8 cellular contexts compared by ENCODE assay signal in the genomic region with DNA sequence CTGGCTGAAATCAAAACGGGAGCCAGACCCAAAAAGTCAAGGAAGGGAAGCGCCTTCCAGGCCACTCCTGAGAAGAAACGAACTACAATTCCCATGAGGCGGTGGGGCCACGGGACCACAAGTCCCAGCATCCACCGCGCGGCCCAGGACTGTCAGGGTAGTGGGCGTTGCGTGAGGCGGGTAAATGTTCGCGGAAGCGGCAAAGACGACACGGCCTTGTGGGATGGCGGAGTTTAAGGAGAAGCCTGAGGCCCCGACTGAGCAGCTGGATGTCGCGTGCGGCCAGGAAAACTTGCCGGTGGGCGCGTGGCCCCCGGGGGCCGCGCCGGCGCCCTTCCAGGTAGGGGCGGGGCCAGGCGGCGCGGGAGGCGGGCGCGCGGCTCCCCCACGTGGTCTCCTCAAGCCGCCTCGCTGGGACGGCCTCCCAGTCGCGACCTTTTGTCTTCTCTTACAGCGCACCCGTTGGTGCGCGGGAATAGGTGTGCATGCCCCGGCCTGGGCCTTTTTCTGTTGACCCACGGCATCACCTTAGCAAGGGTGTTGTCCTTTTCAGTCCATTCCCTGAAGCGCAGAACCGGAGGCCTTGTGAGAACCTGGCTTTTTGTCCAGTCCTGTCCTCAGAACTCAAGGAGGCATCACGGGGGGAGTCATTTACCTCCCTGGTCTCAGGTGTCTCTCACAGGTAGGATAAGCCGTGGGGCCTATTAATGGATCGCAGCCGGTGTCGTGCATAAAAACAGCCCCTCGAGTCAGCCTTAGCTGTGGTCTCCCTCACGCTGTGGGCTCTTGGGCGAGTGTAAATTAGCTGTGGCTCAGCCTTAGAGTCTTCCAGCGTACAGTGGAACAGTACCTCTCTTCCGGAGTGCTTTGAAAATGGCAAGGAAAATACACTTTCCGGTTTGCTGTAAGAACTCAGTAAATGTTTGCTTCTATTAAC. TPM values are rescaled to one million over a fixed set of nuclear protein-coding genes. Genes with fewer than 3 reads are reported as not detected.
DNase-seq lines count a peak whose midpoint lies in the region; ATAC-seq and TF ChIP-seq lines count a peak whose summit lies in the region.

SETMAR (plus strand) TSS at position 183 of the 937 bp plus-strand sequence; CDS start at position 185, 2 bp downstream.

- H3K9me3 ChIP-seq in A673 (ENCODE audit: low read depth, low read length, poor library complexity, severe bottlenecking), result no peaks in the 10 kb centered on the region
- no peaks in the 10 kb centered on the region for H3K9me3 ChIP-seq in mammary epithelial cell (replicated peaks; ENCODE audit: insufficient read depth, low read length)

- intact Hi-C loops in A673 (cut with micrococcal nuclease; ENCODE audit: unreplicated experiment), result no loop called here
- intact Hi-C loops in mammary epithelial cell (cut with micrococcal nuclease), result no loop called here

- POLR2A ChIA-PET in A673 (lab: Charles Lee; ENCODE audit: low non-redundant PET), result no interaction called here

- H3K27me3 ChIP-seq in A673 (replicated peaks; ENCODE audit: insufficient read depth, low read depth, low read length, poor library complexity) (no peaks in the 10 kb centered on the region), mammary epithelial cell (ENCODE audit: insufficient read depth, low read length) (no peaks in the 10 kb centered on the region)

- peak within 1 kb of the TSS; percentile 88 for H3K4me2 ChIP-seq in mammary epithelial cell (ENCODE audit: insufficient read depth, low read depth, low read length)

- H3K27ac ChIP-seq in A673 (ENCODE audit: low read depth, low read length, poor library complexity, severe bottlenecking), result peak within 1 kb of the TSS; percentile 79
- H3K27ac ChIP-seq in mammary epithelial cell (ENCODE audit: insufficient read depth, low read depth, low read length), result peak within 1 kb of the TSS; percentile 68

- peaks cover 16% of the 10 kb centered on the region for H3K79me2 ChIP-seq in mammary epithelial cell (ENCODE audit: insufficient read depth, low read length)

- H3K36me3 ChIP-seq in A673 (ENCODE audit: insufficient read depth, low read length, poor library complexity, severe bottlenecking), result peaks cover 5% of the 10 kb centered on the region
- H3K36me3 ChIP-seq in mammary epithelial cell (ENCODE audit: insufficient read depth, low read length), result no peaks in the 10 kb centered on the region

- H3K4me3 ChIP-seq in A673 (ENCODE audit: low read depth, low read length, poor library complexity, severe bottlenecking) (peak within 1 kb of the TSS; percentile 75), WI38 (ENCODE audit: low read depth, low read length) (peak within 1 kb of the TSS; percentile 65), mammary epithelial cell (replicated peaks in 1 of 3; ENCODE audit: insufficient read depth in 1 of 3, low read depth in 2 of 3, low read length in 3 of 3) (peak within 1 kb of the TSS; percentile 72 to 76 (median 75))

- peak within 1 kb of the TSS; percentile 95 for H2AFZ ChIP-seq in mammary epithelial cell (ENCODE audit: low read depth, low read length)

- CTCF ChIA-PET in A673 (lab: Charles Lee) (no interaction called here), mammary epithelial cell (lab: Charles Lee; ENCODE audit: low non-redundant PET) (no interaction called here)

- dilution Hi-C loops in mammary epithelial cell (cut with HindIII; ENCODE audit: low sequenced_read_pairs), result no loop called here

- in situ Hi-C loops in mammary epithelial cell (cut with MboI; ENCODE audit: low sequenced_read_pairs in 2 of 2), result no loop called here

- ATAC-seq in GM18861 (IDR thresholded peaks at IDR 0.05; ENCODE audit: unreplicated experiment) (peak; percentile 91), HG03095 (IDR thresholded peaks at IDR 0.05; ENCODE audit: unreplicated experiment) (peak; percentile 99)

- DNase-seq in A673 (ENCODE audit: low spot score), result peak; percentile 94
- DNase-seq in NCI-H2171 (lab: John Stamatoyannopoulos, UW), result peak; percentile 76
- peak; percentile 79 for DNase-seq in mammary epithelial cell
- peak; percentile 96 for DNase-seq in iPS-NIHi7 (ENCODE audit: extremely low spot score)
- DNase-seq in smooth muscle cell of the brain vasculature (ENCODE audit: low read depth, low spot score), result peak; percentile 74

- H3K4me1 ChIP-seq in A673 (ENCODE audit: insufficient read depth, low read length, poor library complexity, severe bottlenecking) (no peaks in the 10 kb centered on the region), mammary epithelial cell (ENCODE audit: insufficient read depth, low read length) (peaks cover 27% of the 10 kb centered on the region)

- 4% methylated on average over 20 of the region's 62 CpGs for WGBS in mammary epithelial cell (ENCODE audit: low coverage, missing lambda C conversion rate)

- BruUV-seq in A673 (replicated peaks; lab: Mats Ljungman, UMichigan) (no TSS peak), mammary epithelial cell (replicated peaks; lab: Mats Ljungman, UMichigan) (TSS peak; percentile 42)

- H3K9ac ChIP-seq in mammary epithelial cell (ENCODE audit: insufficient read depth, low read length), result peak within 1 kb of the TSS; percentile 89

- TF ChIP-seq CTCF in A673 (conservative IDR thresholded peaks at IDR 0.05; ENCODE audit: low read depth, low read length) (no peak), WI38 (IDR thresholded peaks at IDR 0.05; ENCODE audit: low read depth, low read length) (no peak), mammary epithelial cell (conservative IDR thresholded peaks at IDR 0.05 in 1 of 2, IDR thresholded peaks at IDR 0.05 in 1 of 2; ENCODE audit: extremely low read depth in 1 of 2, insufficient read depth in 1 of 2, low read depth in 1 of 2, low read length in 2 of 2) (no peak)

- no peaks in the 10 kb centered on the region for H4K20me1 ChIP-seq in mammary epithelial cell (ENCODE audit: insufficient read depth, low read length)

RNA-seq across cellular contexts. Expression of gene SETMAR, which starts in this region (rescaled TPM):
- total RNA-seq in A673 (2021) (25.0 and 25.8 TPM in 2 replicates), mammary epithelial cell (10 to 100 TPM in 1 of 2 donors, 1 to 10 TPM in 1; 9.9 to 20.8 TPM)
- polyA plus RNA-seq in mammary epithelial cell, result 11.1 TPM
- polyA minus RNA-seq in mammary epithelial cell, result 8.0 TPM

Comparison
In these comparisons a context has a peak if more than half of its experiments do, and no peak if none do; other contexts are left out.
1. Peak in every context shown above with its lines: DNase-seq, ATAC-seq, H3K4me3 ChIP-seq and H3K27ac ChIP-seq.